In the genomic region with DNA sequence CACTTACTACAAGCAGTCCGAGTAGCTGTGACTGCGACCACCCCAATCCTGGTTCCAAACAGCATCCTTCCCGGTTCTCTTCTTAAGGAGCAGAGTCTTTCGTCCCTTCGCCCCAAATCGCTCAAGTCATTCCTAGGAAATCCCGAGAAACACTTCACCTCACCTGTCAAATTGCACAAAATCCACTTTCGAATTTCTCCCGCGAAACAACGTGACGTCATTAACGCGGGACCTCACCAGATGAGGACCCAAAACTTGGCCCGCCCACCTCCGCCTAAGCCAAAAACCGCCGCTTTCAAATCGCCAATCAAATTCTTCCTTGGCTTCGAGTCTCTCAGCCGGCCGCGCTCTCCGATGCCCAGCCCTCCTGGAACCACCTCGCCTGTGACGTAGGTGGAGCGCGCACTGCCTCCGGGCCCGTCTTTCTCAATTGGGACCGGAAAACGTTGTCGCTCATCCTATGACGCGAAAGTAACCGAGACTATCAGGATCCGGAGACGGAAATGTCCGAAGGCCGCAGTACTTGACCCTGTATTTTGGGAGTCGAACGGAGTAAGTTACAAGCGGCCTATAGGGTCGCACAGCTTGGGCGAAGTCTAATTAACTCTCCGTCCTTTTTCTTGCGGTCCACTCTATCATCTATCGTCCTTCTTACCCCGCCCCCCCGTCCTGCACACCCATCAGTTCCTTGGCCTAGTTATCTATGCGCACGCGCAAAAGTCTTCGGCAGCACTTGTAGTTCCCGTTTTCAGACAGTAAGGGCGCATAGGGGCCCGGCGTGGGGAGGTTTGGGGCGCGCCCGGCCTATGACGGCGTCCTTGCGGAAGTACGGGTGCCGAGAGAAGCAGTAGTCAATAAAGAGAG, we compare ENCODE assay signal across 1 cellular context.
A peak's percentile ranks its signal among the peaks of the same experiment; 100 is the strongest.
TF ChIP-seq lines count a peak whose summit lies in the region.

A gene (plus strand): TSS at position 456 of the 864 bp plus-strand sequence. CDS start 7,527 bp downstream, outside the sequence.
A gene with protein sequence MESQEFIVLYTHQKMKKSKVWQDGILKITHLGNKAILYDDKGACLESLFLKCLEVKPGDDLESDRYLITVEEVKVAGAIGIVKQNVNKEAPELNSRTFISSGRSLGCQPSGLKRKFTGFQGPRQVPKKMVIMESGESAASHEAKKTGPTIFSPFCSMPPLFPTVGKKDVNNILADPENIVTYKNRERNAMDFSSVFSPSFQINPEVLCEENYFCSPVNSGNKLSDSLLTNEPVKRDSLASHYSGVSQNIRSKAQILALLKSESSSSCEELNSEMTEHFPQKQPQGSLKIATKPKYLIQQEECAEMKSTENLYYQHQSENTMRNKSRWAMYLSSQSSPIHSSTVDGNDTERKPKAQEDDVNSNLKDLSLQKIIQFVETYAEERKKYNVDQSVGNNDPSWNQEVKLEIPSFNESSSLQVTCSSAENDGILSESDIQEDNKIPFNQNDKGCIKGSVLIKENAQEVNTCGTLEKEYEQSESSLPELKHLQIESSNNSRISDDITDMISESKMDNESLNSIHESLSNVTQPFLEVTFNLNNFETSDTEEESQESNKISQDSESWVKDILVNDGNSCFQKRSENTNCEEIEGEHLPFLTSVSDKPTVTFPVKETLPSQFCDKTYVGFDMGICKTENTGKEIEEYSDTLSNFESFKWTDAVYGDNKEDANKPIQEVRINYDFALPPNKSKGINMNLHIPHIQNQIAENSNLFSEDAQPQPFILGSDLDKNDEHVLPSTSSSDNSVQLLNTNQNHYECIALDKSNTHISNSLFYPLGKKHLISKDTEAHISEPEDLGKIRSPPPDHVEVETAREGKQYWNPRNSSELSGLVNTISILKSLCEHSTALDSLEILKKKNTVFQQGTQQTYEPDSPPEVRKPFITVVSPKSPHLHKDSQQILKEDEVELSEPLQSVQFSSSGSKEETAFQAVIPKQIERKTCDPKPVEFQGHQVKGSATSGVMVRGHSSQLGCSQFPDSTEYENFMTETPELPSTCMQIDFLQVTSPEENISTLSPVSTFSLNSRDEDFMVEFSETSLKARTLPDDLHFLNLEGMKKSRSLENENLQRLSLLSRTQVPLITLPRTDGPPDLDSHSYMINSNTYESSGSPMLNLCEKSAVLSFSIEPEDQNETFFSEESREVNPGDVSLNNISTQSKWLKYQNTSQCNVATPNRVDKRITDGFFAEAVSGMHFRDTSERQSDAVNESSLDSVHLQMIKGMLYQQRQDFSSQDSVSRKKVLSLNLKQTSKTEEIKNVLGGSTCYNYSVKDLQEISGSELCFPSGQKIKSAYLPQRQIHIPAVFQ (N-terminal part only) (minus strand): TSS at position 222 of the 864 bp plus-strand sequence. CDS start 3,733 bp downstream, outside the sequence.

TF ChIP-seq in WTC11, 78 proteins besides CTCF, POLR2A, EP300 and RAD21 (continued from another document):
- TF ChIP-seq, protein P1, sequence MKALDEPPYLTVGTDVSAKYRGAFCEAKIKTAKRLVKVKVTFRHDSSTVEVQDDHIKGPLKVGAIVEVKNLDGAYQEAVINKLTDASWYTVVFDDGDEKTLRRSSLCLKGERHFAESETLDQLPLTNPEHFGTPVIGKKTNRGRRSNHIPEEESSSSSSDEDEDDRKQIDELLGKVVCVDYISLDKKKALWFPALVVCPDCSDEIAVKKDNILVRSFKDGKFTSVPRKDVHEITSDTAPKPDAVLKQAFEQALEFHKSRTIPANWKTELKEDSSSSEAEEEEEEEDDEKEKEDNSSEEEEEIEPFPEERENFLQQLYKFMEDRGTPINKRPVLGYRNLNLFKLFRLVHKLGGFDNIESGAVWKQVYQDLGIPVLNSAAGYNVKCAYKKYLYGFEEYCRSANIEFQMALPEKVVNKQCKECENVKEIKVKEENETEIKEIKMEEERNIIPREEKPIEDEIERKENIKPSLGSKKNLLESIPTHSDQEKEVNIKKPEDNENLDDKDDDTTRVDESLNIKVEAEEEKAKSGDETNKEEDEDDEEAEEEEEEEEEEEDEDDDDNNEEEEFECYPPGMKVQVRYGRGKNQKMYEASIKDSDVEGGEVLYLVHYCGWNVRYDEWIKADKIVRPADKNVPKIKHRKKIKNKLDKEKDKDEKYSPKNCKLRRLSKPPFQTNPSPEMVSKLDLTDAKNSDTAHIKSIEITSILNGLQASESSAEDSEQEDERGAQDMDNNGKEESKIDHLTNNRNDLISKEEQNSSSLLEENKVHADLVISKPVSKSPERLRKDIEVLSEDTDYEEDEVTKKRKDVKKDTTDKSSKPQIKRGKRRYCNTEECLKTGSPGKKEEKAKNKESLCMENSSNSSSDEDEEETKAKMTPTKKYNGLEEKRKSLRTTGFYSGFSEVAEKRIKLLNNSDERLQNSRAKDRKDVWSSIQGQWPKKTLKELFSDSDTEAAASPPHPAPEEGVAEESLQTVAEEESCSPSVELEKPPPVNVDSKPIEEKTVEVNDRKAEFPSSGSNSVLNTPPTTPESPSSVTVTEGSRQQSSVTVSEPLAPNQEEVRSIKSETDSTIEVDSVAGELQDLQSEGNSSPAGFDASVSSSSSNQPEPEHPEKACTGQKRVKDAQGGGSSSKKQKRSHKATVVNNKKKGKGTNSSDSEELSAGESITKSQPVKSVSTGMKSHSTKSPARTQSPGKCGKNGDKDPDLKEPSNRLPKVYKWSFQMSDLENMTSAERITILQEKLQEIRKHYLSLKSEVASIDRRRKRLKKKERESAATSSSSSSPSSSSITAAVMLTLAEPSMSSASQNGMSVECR (CRISPR knock-in tag; IDR thresholded peaks at IDR 0.05; ENCODE audit: borderline replicate concordance) = 0 out of 2 replicates have a peak, but pooled peaks have one; percentile 58
- TF ChIP-seq IRF2 (CRISPR knock-in tag; IDR thresholded peaks at IDR 0.05; ENCODE audit: borderline replicate concordance, low read depth) = no peak
- TF ChIP-seq, protein P2, sequence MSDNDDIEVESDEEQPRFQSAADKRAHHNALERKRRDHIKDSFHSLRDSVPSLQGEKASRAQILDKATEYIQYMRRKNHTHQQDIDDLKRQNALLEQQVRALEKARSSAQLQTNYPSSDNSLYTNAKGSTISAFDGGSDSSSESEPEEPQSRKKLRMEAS (CRISPR knock-in tag; IDR thresholded peaks at IDR 0.05) = peak; percentile 85
- TF ChIP-seq, protein P3, sequence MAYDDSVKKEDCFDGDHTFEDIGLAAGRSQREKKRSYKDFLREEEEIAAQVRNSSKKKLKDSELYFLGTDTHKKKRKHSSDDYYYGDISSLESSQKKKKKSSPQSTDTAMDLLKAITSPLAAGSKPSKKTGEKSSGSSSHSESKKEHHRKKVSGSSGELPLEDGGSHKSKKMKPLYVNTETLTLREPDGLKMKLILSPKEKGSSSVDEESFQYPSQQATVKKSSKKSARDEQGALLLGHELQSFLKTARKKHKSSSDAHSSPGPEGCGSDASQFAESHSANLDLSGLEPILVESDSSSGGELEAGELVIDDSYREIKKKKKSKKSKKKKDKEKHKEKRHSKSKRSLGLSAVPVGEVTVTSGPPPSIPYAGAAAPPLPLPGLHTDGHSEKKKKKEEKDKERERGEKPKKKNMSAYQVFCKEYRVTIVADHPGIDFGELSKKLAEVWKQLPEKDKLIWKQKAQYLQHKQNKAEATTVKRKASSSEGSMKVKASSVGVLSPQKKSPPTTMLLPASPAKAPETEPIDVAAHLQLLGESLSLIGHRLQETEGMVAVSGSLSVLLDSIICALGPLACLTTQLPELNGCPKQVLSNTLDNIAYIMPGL (CRISPR knock-in tag; IDR thresholded peaks at IDR 0.05) = peak; percentile 69; the same call in 1 of the 2 replicates
